ENCODE assay signal across 8 cellular contexts in the genomic region with DNA sequence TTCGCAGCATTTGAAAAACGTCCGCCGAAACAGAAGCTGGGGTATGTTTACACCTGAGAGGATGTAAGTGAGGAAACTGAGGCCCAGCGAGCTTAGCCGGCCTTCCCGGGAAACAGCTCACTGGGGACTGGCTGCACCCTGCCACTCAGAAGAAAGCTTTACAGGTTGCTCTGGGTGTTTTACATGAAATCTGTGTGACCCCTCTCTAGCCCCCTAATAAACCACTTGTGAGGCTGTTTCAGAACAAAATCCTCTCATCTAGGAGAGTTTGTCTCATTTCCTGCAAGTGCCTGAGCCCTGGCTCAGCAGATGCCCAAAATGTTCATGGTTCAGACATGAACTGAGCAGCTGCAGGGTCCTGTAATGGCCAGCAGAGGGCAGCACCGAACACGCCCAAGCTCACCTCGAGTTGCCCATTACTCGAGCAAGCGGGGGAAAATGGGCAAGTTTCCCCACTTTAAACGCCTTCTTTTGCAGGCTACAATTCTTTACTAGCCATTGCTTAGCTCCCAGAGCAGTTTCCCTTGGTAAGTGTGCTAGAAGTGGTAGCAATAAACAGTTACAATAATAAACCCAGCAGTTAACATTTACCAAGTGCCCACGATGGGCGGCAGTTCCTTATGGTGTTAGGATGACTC.
A peak's percentile ranks its signal among the peaks of the same experiment; 100 is the strongest.
DNase-seq lines count a peak whose midpoint lies in the region; ATAC-seq lines count a peak whose summit lies in the region.

No MANE protein-coding gene starts in this region.

- in situ Hi-C loops in GM23248 (cut with MboI): no loop called here

- ATAC-seq in left colon: peak; percentile 76
- no peak for ATAC-seq in GM18909 (IDR thresholded peaks at IDR 0.05; ENCODE audit: poor library complexity, unreplicated experiment)

- H3K9ac ChIP-seq in GM23248: no peak overlapping the region

- H3K4me2 ChIP-seq in GM23248 (ENCODE audit: unreplicated experiment): peak overlapping the region; percentile 45

- intact Hi-C loops in left colon (cut with DNase I, micrococcal nuclease): loop anchor here in 1 of 2 donors (2.0 kb wide), 1 partner anchor 107 kb away; no protein-coding TSS in a partner anchor

- no peaks in the 10 kb centered on the region for H3K79me2 ChIP-seq in GM23248 (ENCODE audit: insufficient read depth)

- H4K20me1 ChIP-seq in GM23248 (ENCODE audit: insufficient read depth): no peaks in the 10 kb centered on the region

- no peaks in the 10 kb centered on the region for H3K36me3 ChIP-seq in GM23248 (ENCODE audit: low read depth)

- no peaks in the 10 kb centered on the region for H3K9me3 ChIP-seq in GM23248 (ENCODE audit: low read depth)

- peak overlapping the region; percentile 37 for H3K4me3 ChIP-seq in GM23248

- peaks cover 14% of the 10 kb centered on the region for H3K4me1 ChIP-seq in GM23248 (ENCODE audit: insufficient read depth)

- no peaks in the 10 kb centered on the region for H3K9me2 ChIP-seq in GM23248 (ENCODE audit: insufficient read depth)

- WGBS in GM23248 (ENCODE audit: low coverage in 1 of 2, low lambda C conversion rate in 2 of 2, missing lambda C conversion rate in 2 of 2), 2 experiments: 41 to 42% methylated on average over 15 of the region's 15 CpGs

- 0 out of 2 replicates have a peak overlapping the region, but pooled peaks have one; percentile 45 for H2AFZ ChIP-seq in GM23248

- H3K27ac ChIP-seq in GM23248: no peak overlapping the region

- no peaks in the 10 kb centered on the region for H3F3A ChIP-seq in GM23248 (ENCODE audit: insufficient read depth)

- H3K27me3 ChIP-seq in GM23248 (replicated peaks; ENCODE audit: insufficient read depth): no peaks in the 10 kb centered on the region

- peak; percentile 76 for DNase-seq in AG08396 (ENCODE audit: low spot score)
- peak; percentile 82 for DNase-seq in GM23248
- DNase-seq in NCI-H345 treated with DMSO at 0.1 percent for 48 hours (lab: John Stamatoyannopoulos, UW; ENCODE audit: unreplicated experiment): peak; percentile 77
- peak; percentile 60 for DNase-seq in activated CD4-positive, alpha-beta T cell treated with anti-CD3 and anti-CD28 coated beads for 1 hour
- peak; percentile 77 for DNase-seq in cerebellum (ENCODE audit: low spot score)
- peak; percentile 68 to 82 for DNase-seq in left colon
- peak; percentile 74 to 80 for DNase-seq in stimulated activated CD4-positive, alpha-beta T cell treated with anti-CD3 and anti-CD28 coated beads, Interleukin-2, amount 100 ng/mL, for 24 hours
